ENCODE assay signal across 20 cellular contexts in genomic region chr6:33779305-33779704, GRCh38. TPM values are rescaled to one million over a fixed set of nuclear protein-coding genes. Genes with fewer than 3 reads are reported as not detected.
DNase-seq lines count a peak whose midpoint lies in the region; ATAC-seq and TF ChIP-seq lines count a peak whose summit lies in the region.
"Had no signal": no experiment of that assay in that cellular context is flagged by ENCODE, and none has a peak within 500 bp of the region (broad histone marks: within the 10 kb centered on the region; RNA-seq: fewer than 3 reads in every experiment).

No MANE protein-coding gene starts in this region.

- H3K9me3 ChIP-seq in WERI-Rb-1 (ENCODE audit: severe bottlenecking), result no peaks in the 10 kb centered on the region
- H3K9me3 ChIP-seq: lower lobe of right lung, upper lobe of right lung had no signal

- no peaks in the 10 kb centered on the region for H3K27me3 ChIP-seq in WERI-Rb-1 (ENCODE audit: insufficient read depth, low read depth, severe bottlenecking)
- H3K27me3 ChIP-seq: upper lobe of right lung had no signal

- H3K4me3 ChIP-seq in WERI-Rb-1 (ENCODE audit: low read depth, low read length) (no peak overlapping the region), fibroblast of villous mesenchyme (ENCODE audit: low read depth, low read length) (no peak overlapping the region), retinal pigment epithelial cell (ENCODE audit: low read length) (no peak overlapping the region)
- H3K4me3 ChIP-seq: coronary artery, lower lobe of right lung, SK-N-MC, upper lobe of right lung had no signal

- H3K36me3 ChIP-seq in WERI-Rb-1, result peaks cover 89% of the 10 kb centered on the region

- peak overlapping the region; percentile 20 for H3K27ac ChIP-seq in WERI-Rb-1
- H3K27ac ChIP-seq: coronary artery, lower lobe of right lung, SK-N-MC, upper lobe of right lung had no signal

- TF ChIP-seq CTCF in WERI-Rb-1 (IDR thresholded peaks at IDR 0.05; ENCODE audit: low read depth, low read length), result peak; percentile 99
- peak; percentile 12 for TF ChIP-seq CTCF in fibroblast of villous mesenchyme (IDR thresholded peaks at IDR 0.05; ENCODE audit: insufficient read depth, low read depth, low read length)
- TF ChIP-seq CTCF in retinal pigment epithelial cell (conservative IDR thresholded peaks at IDR 0.05; ENCODE audit: low read depth, low read length), result peak; percentile 39
- TF ChIP-seq CTCF in omental fat pad (IDR thresholded peaks at IDR 0.05), result no peak

- ATAC-seq in HG03039 (IDR thresholded peaks at IDR 0.05; ENCODE audit: unreplicated experiment) (no peak), omental fat pad (ENCODE audit: low FRiP score) (no peak)
- ATAC-seq: lower lobe of right lung; naive thymus-derived CD4-positive, alpha-beta T cell; Panc1; stimulated activated naive CD8-positive, alpha-beta T cell treated with anti-CD3 and anti-CD28 coated beads, Interleukin-15, Interleukin-2, amounts not matched to agents 100 U/mL and 50 U/mL, for 24 hours; upper lobe of right lung had no signal

- DNase-seq in NCI-H2227 (lab: John Stamatoyannopoulos, UW; ENCODE audit: unreplicated experiment) (peak; percentile 66), NCI-H2227 treated with DMSO at 0.1 percent for 48 hours (lab: John Stamatoyannopoulos, UW) (no peak), WERI-Rb-1 (peak; percentile 91), fibroblast of villous mesenchyme (ENCODE audit: low read depth) (no peak), retinal pigment epithelial cell (ENCODE audit: low read depth) (no peak), germinal center (ENCODE audit: low spot score) (no peak), omental fat pad (ENCODE audit: low spot score) (no peak)
- DNase-seq: activated CD4-positive, alpha-beta T cell treated with anti-CD3 and anti-CD28 coated beads, Interleukin-2, amount 10 ng/mL, durations not matched to agents 24 days and 14 days; lower lobe of right lung; MV-4-11; naive thymus-derived CD4-positive, alpha-beta T cell; NCI-H2081 treated with DMSO at 0.1 percent for 48 hours; NCI-H748 treated with DMSO at 0.1 percent for 48 hours; stimulated activated naive CD8-positive, alpha-beta T cell treated with anti-CD3 and anti-CD28 coated beads, Interleukin-15, Interleukin-2, amounts not matched to agents 100 U/mL and 50 U/mL, for 24 hours; upper lobe of right lung had no signal

RNA-seq across cellular contexts. Expression of gene LEMD2, which starts 9.6 kb away (rescaled TPM):
- total RNA-seq in fibroblast of villous mesenchyme (59.2 and 59.6 TPM in 2 replicates), omental fat pad (10 to 100 TPM; 25.8 to 75.0 (median 40.4) TPM)

RNA-seq across cellular contexts. Expression of gene MLN, which starts 24.5 kb away (rescaled TPM):
- total RNA-seq in fibroblast of villous mesenchyme (not detected in 2 replicates), omental fat pad (not detected)
- total RNA-seq: activated CD4-positive, alpha-beta T cell treated with anti-CD3 and anti-CD28 coated beads, Interleukin-2, amount 10 ng/mL, durations not matched to agents 24 days and 14 days; Daoy; lower lobe of right lung; naive thymus-derived CD4-positive, alpha-beta T cell; upper lobe of right lung had no signal

RNA-seq across cellular contexts. Expression of gene IP6K3, which starts 32.6 kb away (rescaled TPM):
- total RNA-seq in fibroblast of villous mesenchyme, result 2.6 and 6.0 TPM in 2 replicates
- total RNA-seq in omental fat pad, result 1 to 10 TPM in 1 of 4 donors, under 1 TPM in 3; 0.19 to 2.2 (median 0.45) TPM
- total RNA-seq: activated CD4-positive, alpha-beta T cell treated with anti-CD3 and anti-CD28 coated beads, Interleukin-2, amount 10 ng/mL, durations not matched to agents 24 days and 14 days; Daoy; naive thymus-derived CD4-positive, alpha-beta T cell had no signal

Comparison
In these comparisons a context has a peak if more than half of its experiments do, and no peak if none do; other contexts are left out.
1. DNase-seq: peak in NCI-H2227 (single experiment) and WERI-Rb-1 (single experiment); none in NCI-H2227 treated with DMSO at 0.1 percent for 48 hours (single experiment), fibroblast of villous mesenchyme (single experiment), retinal pigment epithelial cell (single experiment), germinal center (single experiment) and omental fat pad (single experiment).
2. CTCF ChIP-seq: peak in WERI-Rb-1 (single experiment), fibroblast of villous mesenchyme (single experiment) and retinal pigment epithelial cell (single experiment); none in omental fat pad (0 of 3).